In the genomic region with DNA sequence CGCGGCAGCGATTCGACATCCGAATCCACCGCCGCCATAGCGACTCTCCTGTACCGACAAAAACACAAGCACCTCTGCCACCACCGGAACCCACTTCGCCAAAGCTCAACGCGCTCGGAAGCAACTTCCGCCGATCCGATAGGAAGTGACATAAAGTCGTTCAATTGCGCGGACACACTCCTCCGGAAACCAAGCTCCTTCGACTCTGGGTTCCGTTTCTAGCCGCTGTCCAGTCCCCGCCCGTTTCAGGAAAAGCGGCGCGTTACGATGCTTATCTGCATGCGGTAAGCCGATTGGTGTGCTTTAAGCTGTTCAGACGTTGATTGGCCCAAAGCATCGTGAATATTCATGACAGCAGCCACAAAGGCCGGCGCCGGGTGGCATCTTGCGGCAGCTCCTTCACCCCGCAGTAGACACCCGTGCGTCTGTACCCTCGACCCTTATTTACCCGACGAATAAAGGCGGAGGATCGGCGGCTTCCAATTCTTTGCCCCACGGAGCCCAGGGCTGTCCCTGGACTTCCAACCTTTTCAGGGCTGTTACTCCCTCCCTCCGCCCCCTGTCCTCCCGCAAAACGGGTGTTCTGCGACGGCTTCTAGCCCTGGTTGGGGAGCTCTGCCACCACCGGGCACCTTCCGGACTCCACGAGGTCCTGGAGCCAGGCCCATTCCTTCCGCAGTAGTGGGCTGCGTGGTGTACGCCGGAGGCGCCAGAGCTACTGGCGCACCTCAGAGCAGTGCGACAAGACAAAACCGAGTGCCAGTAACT, we compare ENCODE assay signal across 1 cellular context.
TF ChIP-seq lines count a peak whose summit lies in the region.

A gene with protein sequence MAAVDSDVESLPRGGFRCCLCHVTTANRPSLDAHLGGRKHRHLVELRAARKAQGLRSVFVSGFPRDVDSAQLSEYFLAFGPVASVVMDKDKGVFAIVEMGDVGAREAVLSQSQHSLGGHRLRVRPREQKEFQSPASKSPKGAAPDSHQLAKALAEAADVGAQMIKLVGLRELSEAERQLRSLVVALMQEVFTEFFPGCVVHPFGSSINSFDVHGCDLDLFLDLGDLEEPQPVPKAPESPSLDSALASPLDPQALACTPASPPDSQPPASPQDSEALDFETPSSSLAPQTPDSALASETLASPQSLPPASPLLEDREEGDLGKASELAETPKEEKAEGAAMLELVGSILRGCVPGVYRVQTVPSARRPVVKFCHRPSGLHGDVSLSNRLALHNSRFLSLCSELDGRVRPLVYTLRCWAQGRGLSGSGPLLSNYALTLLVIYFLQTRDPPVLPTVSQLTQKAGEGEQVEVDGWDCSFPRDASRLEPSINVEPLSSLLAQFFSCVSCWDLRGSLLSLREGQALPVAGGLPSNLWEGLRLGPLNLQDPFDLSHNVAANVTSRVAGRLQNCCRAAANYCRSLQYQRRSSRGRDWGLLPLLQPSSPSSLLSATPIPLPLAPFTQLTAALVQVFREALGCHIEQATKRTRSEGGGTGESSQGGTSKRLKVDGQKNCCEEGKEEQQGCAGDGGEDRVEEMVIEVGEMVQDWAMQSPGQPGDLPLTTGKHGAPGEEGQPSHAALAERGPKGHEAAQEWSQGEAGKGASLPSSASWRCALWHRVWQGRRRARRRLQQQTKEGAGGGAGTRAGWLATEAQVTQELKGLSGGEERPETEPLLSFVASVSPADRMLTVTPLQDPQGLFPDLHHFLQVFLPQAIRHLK (minus strand): TSS at position 76 of the 768 bp plus-strand sequence. CDS start 38 bp downstream, at position 38.

TF ChIP-seq in HepG2, 621 proteins besides CTCF, POLR2A, EP300 and RAD21 (continued from another document and continues in another):
- TF ChIP-seq, protein P1, sequence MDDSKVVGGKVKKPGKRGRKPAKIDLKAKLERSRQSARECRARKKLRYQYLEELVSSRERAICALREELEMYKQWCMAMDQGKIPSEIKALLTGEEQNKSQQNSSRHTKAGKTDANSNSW (CRISPR knock-in tag; IDR thresholded peaks at IDR 0.05; ENCODE audit: borderline replicate concordance): no peak
- no peak for TF ChIP-seq ZNF33A (CRISPR knock-in tag; IDR thresholded peaks at IDR 0.05; ENCODE audit: borderline replicate concordance)
- TF ChIP-seq MED1 (CRISPR knock-in tag; IDR thresholded peaks at IDR 0.05): peak; percentile 87
- TF ChIP-seq ZNF547 (CRISPR knock-in tag; IDR thresholded peaks at IDR 0.05): 0 out of 2 replicates have a peak, but pooled peaks have one; percentile 22
- no peak for TF ChIP-seq KLF13 (CRISPR knock-in tag; IDR thresholded peaks at IDR 0.05)
- no peak; the same call in 1 of the 2 replicates for TF ChIP-seq HHEX (CRISPR knock-in tag; IDR thresholded peaks at IDR 0.05)
- peak; percentile 44; the same call in 1 of the 2 replicates for TF ChIP-seq ZNF709 (CRISPR knock-in tag; IDR thresholded peaks at IDR 0.05)
- no peak for TF ChIP-seq ZNF230 (CRISPR knock-in tag; IDR thresholded peaks at IDR 0.05)
- TF ChIP-seq HNF4G (IDR thresholded peaks at IDR 0.05; ENCODE audit: borderline replicate concordance, low read depth, low read length): peak; percentile 49; the same call in 1 of the 2 replicates
- peak; percentile 30; the same call in 1 of the 2 replicates for TF ChIP-seq HNF4G (CRISPR knock-in tag; IDR thresholded peaks at IDR 0.05; ENCODE audit: borderline replicate concordance, low read depth)
- no peak for TF ChIP-seq RARG (CRISPR knock-in tag; IDR thresholded peaks at IDR 0.05; ENCODE audit: low read depth)
- TF ChIP-seq, protein P2, sequence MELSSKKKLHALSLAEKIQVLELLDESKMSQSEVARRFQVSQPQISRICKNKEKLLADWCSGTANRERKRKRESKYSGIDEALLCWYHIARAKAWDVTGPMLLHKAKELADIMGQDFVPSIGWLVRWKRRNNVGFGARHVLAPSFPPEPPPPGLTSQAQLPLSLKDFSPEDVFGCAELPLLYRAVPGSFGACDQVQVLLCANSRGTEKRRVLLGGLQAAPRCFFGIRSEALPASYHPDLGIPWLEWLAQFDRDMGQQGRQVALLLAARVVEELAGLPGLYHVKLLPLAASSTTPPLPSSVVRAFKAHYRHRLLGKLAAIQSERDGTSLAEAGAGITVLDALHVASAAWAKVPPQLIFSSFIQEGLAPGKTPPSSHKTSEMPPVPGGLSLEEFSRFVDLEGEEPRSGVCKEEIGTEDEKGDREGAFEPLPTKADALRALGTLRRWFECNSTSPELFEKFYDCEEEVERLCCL (CRISPR knock-in tag; IDR thresholded peaks at IDR 0.05; ENCODE audit: borderline replicate concordance): no peak
- TF ChIP-seq ZSCAN22 (CRISPR knock-in tag; IDR thresholded peaks at IDR 0.05): no peak
- TF ChIP-seq, protein P3, sequence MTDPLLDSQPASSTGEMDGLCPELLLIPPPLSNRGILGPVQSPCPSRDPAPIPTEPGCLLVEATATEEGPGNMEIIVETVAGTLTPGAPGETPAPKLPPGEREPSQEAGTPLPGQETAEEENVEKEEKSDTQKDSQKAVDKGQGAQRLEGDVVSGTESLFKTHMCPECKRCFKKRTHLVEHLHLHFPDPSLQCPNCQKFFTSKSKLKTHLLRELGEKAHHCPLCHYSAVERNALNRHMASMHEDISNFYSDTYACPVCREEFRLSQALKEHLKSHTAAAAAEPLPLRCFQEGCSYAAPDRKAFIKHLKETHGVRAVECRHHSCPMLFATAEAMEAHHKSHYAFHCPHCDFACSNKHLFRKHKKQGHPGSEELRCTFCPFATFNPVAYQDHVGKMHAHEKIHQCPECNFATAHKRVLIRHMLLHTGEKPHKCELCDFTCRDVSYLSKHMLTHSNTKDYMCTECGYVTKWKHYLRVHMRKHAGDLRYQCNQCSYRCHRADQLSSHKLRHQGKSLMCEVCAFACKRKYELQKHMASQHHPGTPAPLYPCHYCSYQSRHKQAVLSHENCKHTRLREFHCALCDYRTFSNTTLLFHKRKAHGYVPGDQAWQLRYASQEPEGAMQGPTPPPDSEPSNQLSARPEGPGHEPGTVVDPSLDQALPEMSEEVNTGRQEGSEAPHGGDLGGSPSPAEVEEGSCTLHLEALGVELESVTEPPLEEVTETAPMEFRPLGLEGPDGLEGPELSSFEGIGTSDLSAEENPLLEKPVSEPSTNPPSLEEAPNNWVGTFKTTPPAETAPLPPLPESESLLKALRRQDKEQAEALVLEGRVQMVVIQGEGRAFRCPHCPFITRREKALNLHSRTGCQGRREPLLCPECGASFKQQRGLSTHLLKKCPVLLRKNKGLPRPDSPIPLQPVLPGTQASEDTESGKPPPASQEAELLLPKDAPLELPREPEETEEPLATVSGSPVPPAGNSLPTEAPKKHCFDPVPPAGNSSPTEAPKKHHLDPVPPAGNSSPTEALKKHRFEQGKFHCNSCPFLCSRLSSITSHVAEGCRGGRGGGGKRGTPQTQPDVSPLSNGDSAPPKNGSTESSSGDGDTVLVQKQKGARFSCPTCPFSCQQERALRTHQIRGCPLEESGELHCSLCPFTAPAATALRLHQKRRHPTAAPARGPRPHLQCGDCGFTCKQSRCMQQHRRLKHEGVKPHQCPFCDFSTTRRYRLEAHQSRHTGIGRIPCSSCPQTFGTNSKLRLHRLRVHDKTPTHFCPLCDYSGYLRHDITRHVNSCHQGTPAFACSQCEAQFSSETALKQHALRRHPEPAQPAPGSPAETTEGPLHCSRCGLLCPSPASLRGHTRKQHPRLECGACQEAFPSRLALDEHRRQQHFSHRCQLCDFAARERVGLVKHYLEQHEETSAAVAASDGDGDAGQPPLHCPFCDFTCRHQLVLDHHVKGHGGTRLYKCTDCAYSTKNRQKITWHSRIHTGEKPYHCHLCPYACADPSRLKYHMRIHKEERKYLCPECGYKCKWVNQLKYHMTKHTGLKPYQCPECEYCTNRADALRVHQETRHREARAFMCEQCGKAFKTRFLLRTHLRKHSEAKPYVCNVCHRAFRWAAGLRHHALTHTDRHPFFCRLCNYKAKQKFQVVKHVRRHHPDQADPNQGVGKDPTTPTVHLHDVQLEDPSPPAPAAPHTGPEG (CRISPR knock-in tag; IDR thresholded peaks at IDR 0.05): peak; percentile 88
- peak; percentile 10; the same call in 1 of the 2 replicates for TF ChIP-seq ZNF607 (CRISPR knock-in tag; IDR thresholded peaks at IDR 0.05; ENCODE audit: borderline replicate concordance)
- TF ChIP-seq, protein P4, sequence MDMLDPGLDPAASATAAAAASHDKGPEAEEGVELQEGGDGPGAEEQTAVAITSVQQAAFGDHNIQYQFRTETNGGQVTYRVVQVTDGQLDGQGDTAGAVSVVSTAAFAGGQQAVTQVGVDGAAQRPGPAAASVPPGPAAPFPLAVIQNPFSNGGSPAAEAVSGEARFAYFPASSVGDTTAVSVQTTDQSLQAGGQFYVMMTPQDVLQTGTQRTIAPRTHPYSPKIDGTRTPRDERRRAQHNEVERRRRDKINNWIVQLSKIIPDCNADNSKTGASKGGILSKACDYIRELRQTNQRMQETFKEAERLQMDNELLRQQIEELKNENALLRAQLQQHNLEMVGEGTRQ (IDR thresholded peaks at IDR 0.05; ENCODE audit: low read depth, low read length): no peak
- TF ChIP-seq, protein P4 (CRISPR knock-in tag; IDR thresholded peaks at IDR 0.05; ENCODE audit: borderline replicate concordance): no peak; the same call in 1 of the 2 replicates
- TF ChIP-seq DR1 (CRISPR knock-in tag; IDR thresholded peaks at IDR 0.05): peak; percentile 98
- TF ChIP-seq, protein P5, sequence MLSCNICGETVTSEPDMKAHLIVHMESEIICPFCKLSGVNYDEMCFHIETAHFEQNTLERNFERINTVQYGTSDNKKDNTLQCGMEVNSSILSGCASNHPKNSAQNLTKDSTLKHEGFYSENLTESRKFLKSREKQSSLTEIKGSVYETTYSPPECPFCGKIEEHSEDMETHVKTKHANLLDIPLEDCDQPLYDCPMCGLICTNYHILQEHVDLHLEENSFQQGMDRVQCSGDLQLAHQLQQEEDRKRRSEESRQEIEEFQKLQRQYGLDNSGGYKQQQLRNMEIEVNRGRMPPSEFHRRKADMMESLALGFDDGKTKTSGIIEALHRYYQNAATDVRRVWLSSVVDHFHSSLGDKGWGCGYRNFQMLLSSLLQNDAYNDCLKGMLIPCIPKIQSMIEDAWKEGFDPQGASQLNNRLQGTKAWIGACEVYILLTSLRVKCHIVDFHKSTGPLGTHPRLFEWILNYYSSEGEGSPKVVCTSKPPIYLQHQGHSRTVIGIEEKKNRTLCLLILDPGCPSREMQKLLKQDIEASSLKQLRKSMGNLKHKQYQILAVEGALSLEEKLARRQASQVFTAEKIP (CRISPR knock-in tag; IDR thresholded peaks at IDR 0.05; ENCODE audit: borderline replicate concordance): no peak
- peak; percentile 64; the same call in 1 of the 2 replicates for TF ChIP-seq ZNF724P (CRISPR knock-in tag; IDR thresholded peaks at IDR 0.05; ENCODE audit: borderline replicate concordance)
- TF ChIP-seq SP2 (CRISPR knock-in tag; IDR thresholded peaks at IDR 0.05): peak; percentile 65
- peak; percentile 92 for TF ChIP-seq ZNF614 (CRISPR knock-in tag; IDR thresholded peaks at IDR 0.05; ENCODE audit: borderline replicate concordance)
- TF ChIP-seq, protein P6, sequence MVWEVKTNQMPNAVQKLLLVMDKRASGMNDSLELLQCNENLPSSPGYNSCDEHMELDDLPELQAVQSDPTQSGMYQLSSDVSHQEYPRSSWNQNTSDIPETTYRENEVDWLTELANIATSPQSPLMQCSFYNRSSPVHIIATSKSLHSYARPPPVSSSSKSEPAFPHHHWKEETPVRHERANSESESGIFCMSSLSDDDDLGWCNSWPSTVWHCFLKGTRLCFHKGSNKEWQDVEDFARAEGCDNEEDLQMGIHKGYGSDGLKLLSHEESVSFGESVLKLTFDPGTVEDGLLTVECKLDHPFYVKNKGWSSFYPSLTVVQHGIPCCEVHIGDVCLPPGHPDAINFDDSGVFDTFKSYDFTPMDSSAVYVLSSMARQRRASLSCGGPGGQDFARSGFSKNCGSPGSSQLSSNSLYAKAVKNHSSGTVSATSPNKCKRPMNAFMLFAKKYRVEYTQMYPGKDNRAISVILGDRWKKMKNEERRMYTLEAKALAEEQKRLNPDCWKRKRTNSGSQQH (CRISPR knock-in tag; IDR thresholded peaks at IDR 0.05; ENCODE audit: low read depth): peak; percentile 87; the same call in 1 of the 2 replicates
- TF ChIP-seq, protein P7, sequence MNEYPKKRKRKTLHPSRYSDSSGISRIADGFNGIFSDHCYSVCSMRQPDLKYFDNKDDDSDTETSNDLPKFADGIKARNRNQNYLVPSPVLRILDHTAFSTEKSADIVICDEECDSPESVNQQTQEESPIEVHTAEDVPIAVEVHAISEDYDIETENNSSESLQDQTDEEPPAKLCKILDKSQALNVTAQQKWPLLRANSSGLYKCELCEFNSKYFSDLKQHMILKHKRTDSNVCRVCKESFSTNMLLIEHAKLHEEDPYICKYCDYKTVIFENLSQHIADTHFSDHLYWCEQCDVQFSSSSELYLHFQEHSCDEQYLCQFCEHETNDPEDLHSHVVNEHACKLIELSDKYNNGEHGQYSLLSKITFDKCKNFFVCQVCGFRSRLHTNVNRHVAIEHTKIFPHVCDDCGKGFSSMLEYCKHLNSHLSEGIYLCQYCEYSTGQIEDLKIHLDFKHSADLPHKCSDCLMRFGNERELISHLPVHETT (CRISPR knock-in tag; conservative IDR thresholded peaks at IDR 0.05): peak; percentile 97
- peak; percentile 76 for TF ChIP-seq CEBPG (CRISPR knock-in tag; IDR thresholded peaks at IDR 0.05)
- TF ChIP-seq, protein P8, sequence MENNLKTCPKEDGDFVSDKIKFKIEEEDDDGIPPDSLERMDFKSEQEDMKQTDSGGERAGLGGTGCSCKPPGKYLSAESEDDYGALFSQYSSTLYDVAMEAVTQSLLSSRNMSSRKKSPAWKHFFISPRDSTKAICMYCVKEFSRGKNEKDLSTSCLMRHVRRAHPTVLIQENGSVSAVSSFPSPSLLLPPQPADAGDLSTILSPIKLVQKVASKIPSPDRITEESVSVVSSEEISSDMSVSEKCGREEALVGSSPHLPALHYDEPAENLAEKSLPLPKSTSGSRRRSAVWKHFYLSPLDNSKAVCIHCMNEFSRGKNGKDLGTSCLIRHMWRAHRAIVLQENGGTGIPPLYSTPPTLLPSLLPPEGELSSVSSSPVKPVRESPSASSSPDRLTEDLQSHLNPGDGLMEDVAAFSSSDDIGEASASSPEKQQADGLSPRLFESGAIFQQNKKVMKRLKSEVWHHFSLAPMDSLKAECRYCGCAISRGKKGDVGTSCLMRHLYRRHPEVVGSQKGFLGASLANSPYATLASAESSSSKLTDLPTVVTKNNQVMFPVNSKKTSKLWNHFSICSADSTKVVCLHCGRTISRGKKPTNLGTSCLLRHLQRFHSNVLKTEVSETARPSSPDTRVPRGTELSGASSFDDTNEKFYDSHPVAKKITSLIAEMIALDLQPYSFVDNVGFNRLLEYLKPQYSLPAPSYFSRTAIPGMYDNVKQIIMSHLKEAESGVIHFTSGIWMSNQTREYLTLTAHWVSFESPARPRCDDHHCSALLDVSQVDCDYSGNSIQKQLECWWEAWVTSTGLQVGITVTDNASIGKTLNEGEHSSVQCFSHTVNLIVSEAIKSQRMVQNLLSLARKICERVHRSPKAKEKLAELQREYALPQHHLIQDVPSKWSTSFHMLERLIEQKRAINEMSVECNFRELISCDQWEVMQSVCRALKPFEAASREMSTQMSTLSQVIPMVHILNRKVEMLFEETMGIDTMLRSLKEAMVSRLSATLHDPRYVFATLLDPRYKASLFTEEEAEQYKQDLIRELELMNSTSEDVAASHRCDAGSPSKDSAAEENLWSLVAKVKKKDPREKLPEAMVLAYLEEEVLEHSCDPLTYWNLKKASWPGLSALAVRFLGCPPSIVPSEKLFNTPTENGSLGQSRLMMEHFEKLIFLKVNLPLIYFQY (CRISPR knock-in tag; IDR thresholded peaks at IDR 0.05; ENCODE audit: borderline replicate concordance): 0 out of 2 replicates have a peak, but pooled peaks have one; percentile 52
